Comparison of ENCODE assay signal across 16 cellular contexts in the genomic region with DNA sequence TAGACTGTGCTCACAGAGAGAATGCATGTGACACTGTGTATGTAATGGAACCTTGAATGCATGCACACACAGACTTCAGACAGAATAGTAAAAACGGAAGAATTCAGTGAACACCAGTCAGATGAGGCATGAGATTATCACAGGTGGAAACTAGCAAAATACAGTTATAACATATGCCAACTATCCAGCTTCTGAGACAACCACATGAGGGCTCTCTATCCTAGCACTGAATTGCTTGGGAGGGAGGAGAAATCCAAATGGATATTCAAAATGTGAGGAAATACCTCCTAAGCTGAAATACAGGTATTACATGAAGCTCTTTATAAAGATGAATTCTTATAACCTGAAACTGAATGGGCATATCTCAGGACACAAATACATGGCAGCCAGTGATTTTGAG. TPM values are rescaled to one million over a fixed set of nuclear protein-coding genes. Genes with fewer than 3 reads are reported as not detected.
DNase-seq lines count a peak whose midpoint lies in the region; ATAC-seq lines count a peak whose summit lies in the region.
"Had no signal": no experiment of that assay in that cellular context is flagged by ENCODE, and none has a peak within 500 bp of the region (broad histone marks: within the 10 kb centered on the region; RNA-seq: fewer than 3 reads in every experiment).

No MANE protein-coding gene starts in this region.

- intact Hi-C loops in left colon (cut with DNase I, micrococcal nuclease) = no loop called here

- H3K4me3 Mint-ChIP-seq in T-helper 2 cell treated with Interferon-gamma antibody and Interleukin-4, amounts not matched to agents 5 μg/mL and 100 μg/mL, for 36 hours = no peak overlapping the region
- H3K4me3 Mint-ChIP-seq: CD4-positive, alpha-beta T cell; IgD-negative memory B cell; natural killer cell; stimulated activated memory B cell treated with anti-CD40 and anti-IgM and Interleukin-4, amounts not matched to agents 10 μg/mL and 1 μg/mL and 100 μg/mL, for 72 hours had no signal

- no peaks in the 10 kb centered on the region for H3K9me3 Mint-ChIP-seq in T-helper 2 cell treated with Interferon-gamma antibody and Interleukin-4, amounts not matched to agents 5 μg/mL and 100 μg/mL, for 36 hours
- H3K9me3 Mint-ChIP-seq: CD4-positive, alpha-beta T cell; IgD-negative memory B cell; natural killer cell; stimulated activated memory B cell treated with anti-CD40 and anti-IgM and Interleukin-4, amounts not matched to agents 10 μg/mL and 1 μg/mL and 100 μg/mL, for 72 hours had no signal

- peak; percentile 34 for ATAC-seq in left colon
- ATAC-seq: natural killer cell; stimulated activated memory B cell treated with anti-CD40 and anti-IgM and Interleukin-4, amounts not matched to agents 10 μg/mL and 1 μg/mL and 100 μg/mL, for 72 hours had no signal

- DNase-seq in DMS153 treated with DMSO at 0.1 percent for 48 hours (lab: John Stamatoyannopoulos, UW; ENCODE audit: unreplicated experiment) (peak; percentile 8), DMS153 (lab: John Stamatoyannopoulos, UW) (no peak), DMS 273 (lab: John Stamatoyannopoulos, UW; ENCODE audit: unreplicated experiment) (peak; percentile 66), left colon (no peak), SK-N-DZ (ENCODE audit: low spot score) (no peak), glomerular visceral epithelial cell (ENCODE audit: extremely low spot score) (no peak), nucleus accumbens (lab: John Stamatoyannopoulos, UW) (no peak)
- DNase-seq in T-helper 2 cell treated with Interferon-gamma antibody and Interleukin-4, amounts not matched to agents 5 μg/mL and 100 μg/mL, for 36 hours (ENCODE audit: low spot score) = no peak
- DNase-seq: 8988T; adrenal gland; CD4-positive, alpha-beta T cell; natural killer cell; sigmoid colon; stimulated activated CD4-positive, alpha-beta T cell treated with anti-CD3 and anti-CD28 coated beads, Interleukin-4, amount 100 ng/mL, for 4 hours had no signal

- peak overlapping the region; percentile 4 for H3K27ac Mint-ChIP-seq in T-helper 2 cell treated with Interferon-gamma antibody and Interleukin-4, amounts not matched to agents 5 μg/mL and 100 μg/mL, for 36 hours
- H3K27ac Mint-ChIP-seq: CD4-positive, alpha-beta T cell; IgD-negative memory B cell; natural killer cell; stimulated activated memory B cell treated with anti-CD40 and anti-IgM and Interleukin-4, amounts not matched to agents 10 μg/mL and 1 μg/mL and 100 μg/mL, for 72 hours had no signal

- H3K4me1 Mint-ChIP-seq in T-helper 2 cell treated with Interferon-gamma antibody and Interleukin-4, amounts not matched to agents 5 μg/mL and 100 μg/mL, for 36 hours (ENCODE audit: low read depth) = peaks cover 15% of the 10 kb centered on the region
- H3K4me1 Mint-ChIP-seq: IgD-negative memory B cell; natural killer cell; stimulated activated memory B cell treated with anti-CD40 and anti-IgM and Interleukin-4, amounts not matched to agents 10 μg/mL and 1 μg/mL and 100 μg/mL, for 72 hours had no signal

- H3K36me3 Mint-ChIP-seq in T-helper 2 cell treated with Interferon-gamma antibody and Interleukin-4, amounts not matched to agents 5 μg/mL and 100 μg/mL, for 36 hours (ENCODE audit: low read depth) = peaks cover 69% of the 10 kb centered on the region

- no peaks in the 10 kb centered on the region for H3K27me3 Mint-ChIP-seq in T-helper 2 cell treated with Interferon-gamma antibody and Interleukin-4, amounts not matched to agents 5 μg/mL and 100 μg/mL, for 36 hours (ENCODE audit: low read depth)
- H3K27me3 Mint-ChIP-seq: CD4-positive, alpha-beta T cell; IgD-negative memory B cell; stimulated activated memory B cell treated with anti-CD40 and anti-IgM and Interleukin-4, amounts not matched to agents 10 μg/mL and 1 μg/mL and 100 μg/mL, for 72 hours had no signal

RNA-seq across cellular contexts. Expression of a gene that starts 30.6 kb away (rescaled TPM):
- 100 to 1,000 TPM in 1 of 2 donors, 10 to 100 TPM in 1; 57.8 to 104 TPM for total RNA-seq in left colon
- polyA plus RNA-seq in SK-N-DZ (2014; cell fraction: cytosol; rRNA removed) = 94.0 and 112 TPM in 2 replicates
- 98.7 and 120 TPM in 2 replicates for polyA plus RNA-seq in SK-N-DZ (2014; cell fraction: nucleus; rRNA removed)

RNA-seq across cellular contexts. Expression of a gene that starts 57.0 kb away (rescaled TPM):
- under 1 TPM in 1 of 2 donors, not detected in 1; 0.09 TPM for total RNA-seq in left colon
- polyA plus RNA-seq in SK-N-DZ (2014; cell fraction: cytosol; rRNA removed) = 0.10 TPM in 1 of 2 replicates, not detected in the other
- polyA plus RNA-seq in SK-N-DZ (2014; cell fraction: nucleus; rRNA removed) = 0.24 and 0.62 TPM in 2 replicates
- total RNA-seq: CD4-positive, alpha-beta T cell; natural killer cell; sigmoid colon had no signal
- polyA plus RNA-seq: IgD-negative memory B cell had no signal

Comparison
In these comparisons a context has a peak if more than half of its experiments do, and no peak if none do; other contexts are left out.
1. DNase-seq: peak in DMS153 treated with DMSO at 0.1 percent for 48 hours (single experiment) and DMS 273 (single experiment); none in DMS153 (single experiment), T-helper 2 cell treated with Interferon-gamma antibody and Interleukin-4, amounts not matched to agents 5 μg/mL and 100 μg/mL, for 36 hours (single experiment), left colon (0 of 2), SK-N-DZ (single experiment), glomerular visceral epithelial cell (single experiment) and nucleus accumbens (0 of 56).